12 cellular contexts compared by ENCODE assay signal in genomic region chr17:78995761-78996451, GRCh38. TPM values are rescaled to one million over a fixed set of nuclear protein-coding genes. Genes with fewer than 3 reads are reported as not detected.
DNase-seq lines count a peak whose midpoint lies in the region; TF ChIP-seq lines count a peak whose summit lies in the region.
"Had no signal": no experiment of that assay in that cellular context is flagged by ENCODE, and none has a peak within 500 bp of the region (broad histone marks: within the 10 kb centered on the region; RNA-seq: fewer than 3 reads in every experiment).

No MANE protein-coding gene starts in this region.

- H3K36me3 Mint-ChIP-seq in CD14-positive monocyte: peaks cover 61 to 98% of the 10 kb centered on the region in 2 donors

- H3K4me3 Mint-ChIP-seq in CD14-positive monocyte: no peak overlapping the region
- H3K4me3 Mint-ChIP-seq: CD4-positive, alpha-beta memory T cell had no signal

- TF ChIP-seq EP300 in tibial nerve (IDR thresholded peaks at IDR 0.05): no peak

- peak overlapping the region; percentile 11 to 76 (median 46) for H3K27ac ChIP-seq in esophagus squamous epithelium
- H3K27ac ChIP-seq in tibial nerve: peak overlapping the region in 2 of 4 donors; percentile 11 to 60
- no peak overlapping the region for H3K27ac ChIP-seq in SJCRH30

- H3K9me3 ChIP-seq in esophagus squamous epithelium: no peaks in the 10 kb centered on the region
- no peaks in the 10 kb centered on the region for H3K9me3 ChIP-seq in tibial nerve
- H3K9me3 ChIP-seq in SJCRH30 (replicated peaks): no peaks in the 10 kb centered on the region

- no peak for TF ChIP-seq POLR2A in esophagus squamous epithelium (IDR thresholded peaks at IDR 0.05)
- no peak for TF ChIP-seq POLR2A in tibial nerve (IDR thresholded peaks at IDR 0.05)

- intact Hi-C loops in CD14-positive monocyte (cut with micrococcal nuclease) (no loop called here), esophagus squamous epithelium (cut with DNase I) (no loop called here), posterior vena cava (cut with DNase I) (no loop called here)

- peaks cover 32 to 99% (median 34%) of the 10 kb centered on the region in 3 donors for H3K36me3 ChIP-seq in esophagus squamous epithelium
- peaks cover 0 to 93% (median 36%) of the 10 kb centered on the region in 3 donors for H3K36me3 ChIP-seq in tibial nerve
- H3K36me3 ChIP-seq in SJCRH30: peaks cover 70% of the 10 kb centered on the region

- H3K27me3 ChIP-seq in esophagus squamous epithelium (no peaks in the 10 kb centered on the region), tibial nerve (no peaks in the 10 kb centered on the region), SJCRH30 (no peaks in the 10 kb centered on the region)

- H3K27ac Mint-ChIP-seq in CD14-positive monocyte: peak overlapping the region in 4 of 7 donors; percentile 10 to 89 (median 71)

- WGBS in esophagus squamous epithelium, 2 donors: 73% methylated on average over 4 to 7 of the region's 18 CpGs
- 58 to 80% methylated on average over 15 to 18 of the region's 18 CpGs for WGBS in tibial nerve, 2 donors

- H3K4me1 Mint-ChIP-seq in CD14-positive monocyte: peaks cover 1% of the 10 kb centered on the region

- H3K4me3 ChIP-seq in esophagus squamous epithelium: no peak overlapping the region
- no peak overlapping the region for H3K4me3 ChIP-seq in tibial nerve
- no peak overlapping the region for H3K4me3 ChIP-seq in SJCRH30

- H3K9me3 Mint-ChIP-seq in CD14-positive monocyte: peaks cover 0 to 2% (median 0%) of the 10 kb centered on the region in 7 donors

- H3K4me1 ChIP-seq in esophagus squamous epithelium (peaks cover 14 to 49% (median 29%) of the 10 kb centered on the region in 3 donors), tibial nerve (peaks cover 0 to 41% (median 6%) of the 10 kb centered on the region in 4 donors), SJCRH30 (no peaks in the 10 kb centered on the region)

- TF ChIP-seq CTCF in CD14-positive monocyte (IDR thresholded peaks at IDR 0.05) (no peak), esophagus squamous epithelium (IDR thresholded peaks at IDR 0.05) (no peak), tibial nerve (IDR thresholded peaks at IDR 0.05) (no peak)

- H3K27me3 Mint-ChIP-seq in CD14-positive monocyte (ENCODE audit: low read depth in 3 of 3): peaks cover 0 to 1% (median 0%) of the 10 kb centered on the region in 3 donors
- H3K27me3 Mint-ChIP-seq: CD4-positive, alpha-beta memory T cell had no signal

- no peak for DNase-seq in CD14-positive monocyte (ENCODE audit: low spot score)
- peak; percentile 84 for DNase-seq in NCI-H2196 (lab: John Stamatoyannopoulos, UW; ENCODE audit: unreplicated experiment)
- no peak for DNase-seq in esophagus squamous epithelium (lab: John Stamatoyannopoulos, UW)
- peak; percentile 79 for DNase-seq in posterior vena cava (ENCODE audit: low spot score)
- no peak for DNase-seq in tibial nerve (ENCODE audit: low spot score in 2 of 2)
- DNase-seq in SJCRH30: no peak
- DNase-seq in AG20443 (ENCODE audit: low spot score): no peak
- DNase-seq in stimulated activated naive CD4-positive, alpha-beta T cell treated with Interleukin-2 at 50 U/mL for 16 hours (lab: John Stamatoyannopoulos, UW): no peak
- DNase-seq: CD4-positive, alpha-beta memory T cell; mesendoderm; NCI-H1105; stimulated activated CD4-positive, alpha-beta T cell treated with anti-CD3 and anti-CD28 coated beads, Interleukin-15, amount 100 ng/mL, for 24 hours had no signal

RNA-seq across cellular contexts. Expression of gene CANT1, which starts 13.7 kb away (rescaled TPM):
- polyA plus RNA-seq in CD14-positive monocyte: 10 to 100 TPM; 10.6 to 14.3 TPM
- 10 to 100 TPM; 36.2 to 58.8 (median 38.3) TPM for total RNA-seq in esophagus squamous epithelium
- 10 to 100 TPM; 29.5 to 34.7 TPM for total RNA-seq in posterior vena cava
- total RNA-seq in tibial nerve: 10 to 100 TPM; 21.0 to 27.3 (median 25.5) TPM
- 89.0 and 98.6 TPM in 2 replicates for total RNA-seq in SJCRH30 (2014; rRNA removed; shearing (Covaris generic))

RNA-seq across cellular contexts. Expression of gene LGALS3BP, which starts 16.2 kb away (rescaled TPM):
- 10 to 100 TPM; 11.7 to 12.0 TPM for polyA plus RNA-seq in CD14-positive monocyte
- total RNA-seq in esophagus squamous epithelium (100 to 1,000 TPM; 172 to 414 (median 262) TPM), posterior vena cava (100 to 1,000 TPM; 103 to 163 TPM), tibial nerve (100 to 1,000 TPM; 191 to 392 (median 296) TPM)
- total RNA-seq in SJCRH30 (2014; rRNA removed; shearing (Covaris generic)): 140 and 142 TPM in 2 replicates

RNA-seq across cellular contexts. Expression of gene C1QTNF1, which starts 28.1 kb away (rescaled TPM):
- not detected for polyA plus RNA-seq in CD14-positive monocyte
- total RNA-seq in esophagus squamous epithelium (10 to 100 TPM in 2 of 4 donors, 1 to 10 TPM in 2; 2.7 to 20.4 (median 6.8) TPM), posterior vena cava (100 to 1,000 TPM; 172 to 261 TPM), tibial nerve (100 to 1,000 TPM in 1 of 4 donors, 10 to 100 TPM in 3; 67.1 to 147 (median 90.0) TPM)
- 45.7 and 48.3 TPM in 2 replicates for total RNA-seq in SJCRH30 (2014; rRNA removed; shearing (Covaris generic))
- total RNA-seq: CD4-positive, alpha-beta memory T cell had no signal
- polyA plus RNA-seq: CD4-positive, alpha-beta memory T cell had no signal

Comparison
In these comparisons a context has a peak if more than half of its experiments do, and no peak if none do; other contexts are left out.
1. DNase-seq: peak in NCI-H2196 (single experiment) and posterior vena cava (single experiment); none in CD14-positive monocyte (single experiment), esophagus squamous epithelium (single experiment), tibial nerve (0 of 2), SJCRH30 (0 of 2), AG20443 (single experiment) and stimulated activated naive CD4-positive, alpha-beta T cell treated with Interleukin-2 at 50 U/mL for 16 hours (single experiment).